In the genomic region with DNA sequence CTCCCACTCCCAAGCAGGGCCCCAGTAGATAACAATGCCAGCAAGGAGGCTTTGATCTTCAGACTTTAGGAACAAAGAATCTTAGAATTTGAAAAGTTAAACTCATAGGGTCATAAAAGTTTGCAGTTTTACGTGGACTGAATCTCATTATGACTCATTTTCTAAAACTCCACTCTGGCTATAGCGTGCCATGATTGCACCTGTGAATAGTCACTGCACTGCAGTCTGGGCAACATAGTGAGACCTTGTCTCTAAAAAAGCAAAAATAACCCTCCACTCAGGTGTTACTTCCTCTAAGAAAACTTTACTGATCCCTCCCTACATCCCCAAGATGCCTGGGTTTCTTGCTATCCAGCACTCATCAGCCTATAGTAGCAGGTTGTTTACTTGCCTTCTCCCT, we compare ENCODE assay signal across 14 cellular contexts.
DNase-seq lines count a peak whose midpoint lies in the region; ATAC-seq and TF ChIP-seq lines count a peak whose summit lies in the region.
"Had no signal": no experiment of that assay in that cellular context is flagged by ENCODE, and none has a peak within 500 bp of the region (broad histone marks: within the 10 kb centered on the region; RNA-seq: fewer than 3 reads in every experiment).

No MANE protein-coding gene starts in this region.

- TF ChIP-seq CTCF in tibial nerve (IDR thresholded peaks at IDR 0.05), result no peak

- H3K4me3 ChIP-seq in tibial nerve, result no peak overlapping the region
- H3K4me3 ChIP-seq: colonic mucosa, Peyer's patch, psoas muscle had no signal

- TF ChIP-seq EP300 in tibial nerve (IDR thresholded peaks at IDR 0.05), result no peak

- no peak for TF ChIP-seq POLR2A in tibial nerve (IDR thresholded peaks at IDR 0.05)

- no peaks in the 10 kb centered on the region for H3K36me3 ChIP-seq in tibial nerve
- H3K36me3 ChIP-seq: colonic mucosa, Peyer's patch had no signal

- WGBS in tibial nerve, 2 donors, result 60 to 70% methylated on average over 2 of the region's 2 CpGs

- H3K9me3 Mint-ChIP-seq in activated T-cell treated with anti-CD3 and anti-CD28 coated beads, Interleukin-2, amount 50 U/mL, for 24 hours, result no peaks in the 10 kb centered on the region
- H3K9me3 Mint-ChIP-seq in naive thymus-derived CD8-positive, alpha-beta T cell, result peaks cover 0 to 6% (median 0%) of the 10 kb centered on the region in 9 donors

- H3K4me1 ChIP-seq in tibial nerve, result no peaks in the 10 kb centered on the region
- H3K4me1 ChIP-seq: colonic mucosa, Peyer's patch, psoas muscle had no signal

- no peaks in the 10 kb centered on the region for H3K4me1 Mint-ChIP-seq in activated T-cell treated with anti-CD3 and anti-CD28 coated beads, Interleukin-2, amount 50 U/mL, for 24 hours (ENCODE audit: low read depth)
- H3K4me1 Mint-ChIP-seq in naive thymus-derived CD8-positive, alpha-beta T cell, result no peaks in the 10 kb centered on the region
- H3K4me1 Mint-ChIP-seq: immature natural killer cell had no signal

- no peak overlapping the region for H3K27ac Mint-ChIP-seq in activated T-cell treated with anti-CD3 and anti-CD28 coated beads, Interleukin-2, amount 50 U/mL, for 24 hours
- no peak overlapping the region for H3K27ac Mint-ChIP-seq in naive thymus-derived CD8-positive, alpha-beta T cell
- H3K27ac Mint-ChIP-seq: CD8-positive, alpha-beta memory T cell; immature natural killer cell had no signal

- H3K9me3 ChIP-seq in tibial nerve, result no peaks in the 10 kb centered on the region
- H3K9me3 ChIP-seq: colonic mucosa, Peyer's patch, psoas muscle had no signal

- peaks cover 8% of the 10 kb centered on the region for H3K27me3 Mint-ChIP-seq in activated T-cell treated with anti-CD3 and anti-CD28 coated beads, Interleukin-2, amount 50 U/mL, for 24 hours
- H3K27me3 Mint-ChIP-seq in naive thymus-derived CD8-positive, alpha-beta T cell, result peaks cover 0 to 10% (median 6%) of the 10 kb centered on the region in 5 donors

- POLR2A ChIA-PET in naive thymus-derived CD8-positive, alpha-beta T cell (lab: Charles Lee), result no interaction called here

- no peak overlapping the region for H3K27ac ChIP-seq in tibial nerve
- H3K27ac ChIP-seq: colonic mucosa, Peyer's patch, psoas muscle had no signal

- DNase-seq in renal cortical epithelial cell (ENCODE audit: low read depth) (peak; percentile 9), tibial nerve (ENCODE audit: low spot score in 2 of 2) (no peak), NCI-H345 treated with DMSO at 0.1 percent for 48 hours (lab: John Stamatoyannopoulos, UW; ENCODE audit: unreplicated experiment) (no peak)
- no peak for DNase-seq in activated T-cell treated with anti-CD3 and anti-CD28 coated beads, Interleukin-2, amount 50 U/mL, for 24 hours
- DNase-seq in naive thymus-derived CD8-positive, alpha-beta T cell, result no peak
- DNase-seq: CD8-positive, alpha-beta memory T cell; colonic mucosa; immature natural killer cell; Peyer's patch; psoas muscle; stimulated activated CD4-positive, alpha-beta T cell treated with anti-CD3 and anti-CD28 coated beads, Interleukin-2, amount 100 ng/mL, for 48 hours had no signal

- no peaks in the 10 kb centered on the region for H3K36me3 Mint-ChIP-seq in activated T-cell treated with anti-CD3 and anti-CD28 coated beads, Interleukin-2, amount 50 U/mL, for 24 hours (ENCODE audit: low read depth)
- no peaks in the 10 kb centered on the region for H3K36me3 Mint-ChIP-seq in naive thymus-derived CD8-positive, alpha-beta T cell
- H3K36me3 Mint-ChIP-seq: CD8-positive, alpha-beta memory T cell; immature natural killer cell had no signal

- H3K4me3 Mint-ChIP-seq in activated T-cell treated with anti-CD3 and anti-CD28 coated beads, Interleukin-2, amount 50 U/mL, for 24 hours, result no peak overlapping the region
- H3K4me3 Mint-ChIP-seq in naive thymus-derived CD8-positive, alpha-beta T cell, result no peak overlapping the region
- H3K4me3 Mint-ChIP-seq: CD8-positive, alpha-beta memory T cell; immature natural killer cell had no signal

- H3K27me3 ChIP-seq in tibial nerve, result no peaks in the 10 kb centered on the region
- H3K27me3 ChIP-seq: colonic mucosa, Peyer's patch had no signal

- ATAC-seq in GM19035 (IDR thresholded peaks at IDR 0.05; ENCODE audit: unreplicated experiment), result peak; percentile 80
- ATAC-seq in GM21737 (IDR thresholded peaks at IDR 0.05; ENCODE audit: unreplicated experiment), result peak; percentile 71
- peak; percentile 79 for ATAC-seq in HG03159 (IDR thresholded peaks at IDR 0.05; ENCODE audit: unreplicated experiment)
- no peak for ATAC-seq in naive thymus-derived CD8-positive, alpha-beta T cell
- ATAC-seq: psoas muscle had no signal

Comparison
In these comparisons a context has a peak if more than half of its experiments do, and no peak if none do; other contexts are left out.
1. ATAC-seq: peak in GM19035 (single experiment), GM21737 (single experiment) and HG03159 (single experiment); none in naive thymus-derived CD8-positive, alpha-beta T cell (0 of 2).